Comparison of ENCODE assay signal across 8 cellular contexts in genomic region chr6:127691147-127691546, GRCh38.
"Had no signal": no experiment of that assay in that cellular context is flagged by ENCODE, and none has a peak within 500 bp of the region (broad histone marks: within the 10 kb centered on the region; RNA-seq: fewer than 3 reads in every experiment).

No MANE protein-coding gene starts in this region.

- H3K27ac Mint-ChIP-seq: IgD-negative memory B cell had no signal

- H3K27me3 Mint-ChIP-seq: IgD-negative memory B cell had no signal

- H3K4me2 ChIP-seq: KMS-11 had no signal

- FAIRE-seq: HTR-8/SVneo had no signal

- H3K4me3 Mint-ChIP-seq: IgD-negative memory B cell had no signal

- H3K4me1 Mint-ChIP-seq: IgD-negative memory B cell had no signal

- H3K36me3 Mint-ChIP-seq: IgD-negative memory B cell had no signal

- DNase-seq: Karpas-422, Kasumi-1, KBM-7, KG1 had no signal

- H3K27ac ChIP-seq: HL-60, KMS-11 had no signal

- H3K9ac ChIP-seq: KMS-11 had no signal
